Comparison of ENCODE assay signal across 1 cellular context in the genomic region with DNA sequence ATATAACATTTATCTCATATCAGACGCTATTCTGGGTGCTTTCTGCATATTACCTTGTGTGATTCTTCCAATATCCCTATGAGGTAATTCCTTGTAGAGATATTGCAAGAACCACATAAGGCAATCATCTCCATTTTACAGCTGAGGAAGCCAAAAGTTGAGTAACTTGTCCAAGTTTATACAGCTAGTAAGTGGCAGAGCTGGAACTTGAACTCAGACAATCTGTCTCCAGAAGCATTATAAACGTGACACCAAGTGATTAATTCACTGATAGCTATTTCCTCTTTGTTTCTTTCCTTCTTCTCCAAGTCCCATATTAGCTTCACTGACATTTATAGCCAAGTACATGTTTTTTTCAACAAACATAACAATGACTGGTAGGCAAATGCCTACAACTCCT.
TF ChIP-seq lines count a peak whose summit lies in the region.

No MANE protein-coding gene starts in this region.

TF ChIP-seq in SK-N-SH treated with all-trans-retinoic acid at 6 μM for 48 hours, 23 proteins besides CTCF, POLR2A, EP300 and RAD21 (continued from another document):
- TF ChIP-seq, protein P1, sequence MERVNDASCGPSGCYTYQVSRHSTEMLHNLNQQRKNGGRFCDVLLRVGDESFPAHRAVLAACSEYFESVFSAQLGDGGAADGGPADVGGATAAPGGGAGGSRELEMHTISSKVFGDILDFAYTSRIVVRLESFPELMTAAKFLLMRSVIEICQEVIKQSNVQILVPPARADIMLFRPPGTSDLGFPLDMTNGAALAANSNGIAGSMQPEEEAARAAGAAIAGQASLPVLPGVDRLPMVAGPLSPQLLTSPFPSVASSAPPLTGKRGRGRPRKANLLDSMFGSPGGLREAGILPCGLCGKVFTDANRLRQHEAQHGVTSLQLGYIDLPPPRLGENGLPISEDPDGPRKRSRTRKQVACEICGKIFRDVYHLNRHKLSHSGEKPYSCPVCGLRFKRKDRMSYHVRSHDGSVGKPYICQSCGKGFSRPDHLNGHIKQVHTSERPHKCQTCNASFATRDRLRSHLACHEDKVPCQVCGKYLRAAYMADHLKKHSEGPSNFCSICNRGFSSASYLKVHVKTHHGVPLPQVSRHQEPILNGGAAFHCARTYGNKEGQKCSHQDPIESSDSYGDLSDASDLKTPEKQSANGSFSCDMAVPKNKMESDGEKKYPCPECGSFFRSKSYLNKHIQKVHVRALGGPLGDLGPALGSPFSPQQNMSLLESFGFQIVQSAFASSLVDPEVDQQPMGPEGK (CRISPR knock-in tag; IDR thresholded peaks at IDR 0.05; ENCODE audit: borderline replicate concordance), result no peak
- TF ChIP-seq TOX (CRISPR knock-in tag; IDR thresholded peaks at IDR 0.05; ENCODE audit: borderline replicate concordance), result no peak
- no peak for TF ChIP-seq CSDC2 (CRISPR knock-in tag; IDR thresholded peaks at IDR 0.05)
